Comparison of ENCODE assay signal across 8 cellular contexts in genomic region chr2:30666307-30666874, GRCh38.
A peak's percentile ranks its signal among the peaks of the same experiment; 100 is the strongest.
DNase-seq lines count a peak whose midpoint lies in the region; ATAC-seq, FAIRE-seq and TF ChIP-seq lines count a peak whose summit lies in the region.

No MANE protein-coding gene starts in this region.

- peak overlapping the region; percentile 77 for H3K9ac ChIP-seq in PC-3 (ENCODE audit: low read length)

- in situ Hi-C loops in gastrocnemius medialis (cut with MboI; ENCODE audit: low sequenced_read_pairs in 4 of 4) (no loop called here), G401 (cut with HindIII; ENCODE audit: low sequenced_read_pairs) (no loop called here)

- intact Hi-C loops in PC-3 (cut with micrococcal nuclease) (loop anchor here (2.0 to 10.0 kb wide), 3 partner anchors 40 to 392 kb away; no protein-coding TSS in a partner anchor), gastrocnemius medialis (cut with DNase I; ENCODE audit: low total_unique reads) (no loop called here)

- H3K4me1 ChIP-seq in A549 (peaks cover 43% of the 10 kb centered on the region), PC-3 (ENCODE audit: insufficient read depth, low read length) (peaks cover 49% of the 10 kb centered on the region), gastrocnemius medialis (peaks cover 0 to 19% of the 10 kb centered on the region in 2 donors), tibial nerve (no peaks in the 10 kb centered on the region)

- POLR2A ChIA-PET in A549 (lab: Yijun Ruan, JAX) (interaction anchor here (1.0 to 1.1 kb wide), 2 partner anchors 241 to 434 kb away, joined by 3 read pairs; no protein-coding TSS in a partner anchor), PC-3 (lab: Charles Lee; ENCODE audit: unreplicated experiment) (interaction anchor here (0.5 to 0.6 kb wide), 6 partner anchors 219 to 606 kb away, joined by 3 to 9 read pairs (median 4); partner anchors contain the start of genes LCLAT1 and YPEL5)

- no peaks in the 10 kb centered on the region for H4K20me1 ChIP-seq in PC-3 (ENCODE audit: low read length)

- TF ChIP-seq POLR2A in A549 (IDR thresholded peaks at IDR 0.05; ENCODE audit: low read length) (no peak), gastrocnemius medialis (IDR thresholded peaks at IDR 0.05) (no peak), tibial nerve (IDR thresholded peaks at IDR 0.05) (no peak)

- ATAC-seq in A549 (peak; percentile 77 to 86), GM21723 (IDR thresholded peaks at IDR 0.05; ENCODE audit: unreplicated experiment) (peak; percentile 71), PC-3 (peak; percentile 76), gastrocnemius medialis (peak; percentile 62 to 87)

- 11% methylated on average over 4 of the region's 4 CpGs for WGBS in A549 (ENCODE audit: missing lambda C conversion rate)
- 49 to 56% methylated on average over 4 of the region's 4 CpGs for WGBS in tibial nerve, 2 donors

- H3K4me3 ChIP-seq in A549: no peak overlapping the region
- H3K4me3 ChIP-seq in PC-3 (ENCODE audit: low read length): 0 out of 2 replicates have a peak overlapping the region, but pooled peaks have one; percentile 12
- H3K4me3 ChIP-seq in fibroblast of mammary gland (ENCODE audit: control insufficient read depth, low read depth, low read length): no peak overlapping the region
- H3K4me3 ChIP-seq in gastrocnemius medialis: no peak overlapping the region
- no peak overlapping the region for H3K4me3 ChIP-seq in tibial nerve

- no peak overlapping the region for H2AFZ ChIP-seq in PC-3 (ENCODE audit: low read length)

- H3K9me3 ChIP-seq in A549 (peaks cover 50% of the 10 kb centered on the region), PC-3 (ENCODE audit: low read length) (no peaks in the 10 kb centered on the region), gastrocnemius medialis (no peaks in the 10 kb centered on the region), tibial nerve (peaks cover 0 to 18% (median 0%) of the 10 kb centered on the region in 4 donors)

- H3K27ac ChIP-seq in A549: peak overlapping the region; percentile 77 to 89
- peak overlapping the region; percentile 98 for H3K27ac ChIP-seq in PC-3 (ENCODE audit: low read length)
- peak overlapping the region; percentile 36 to 47 (median 43) for H3K27ac ChIP-seq in gastrocnemius medialis
- no peak overlapping the region for H3K27ac ChIP-seq in tibial nerve

- H3K27me3 ChIP-seq in PC-3 (ENCODE audit: low read length): no peaks in the 10 kb centered on the region
- no peaks in the 10 kb centered on the region for H3K27me3 ChIP-seq in gastrocnemius medialis
- no peaks in the 10 kb centered on the region for H3K27me3 ChIP-seq in tibial nerve

- TF ChIP-seq RAD21 in A549 (conservative IDR thresholded peaks at IDR 0.05 in 1 of 2, IDR thresholded peaks at IDR 0.05 in 1 of 2): no peak; a peak in 1 of 5 replicates

- no TSS peak for BruUV-seq in PC-3 (replicated peaks; lab: Mats Ljungman, UMichigan)

- TF ChIP-seq CTCF in A549 (IDR thresholded peaks at IDR 0.05): no peak
- no peak for TF ChIP-seq CTCF in PC-3 (conservative IDR thresholded peaks at IDR 0.05; ENCODE audit: low read depth, low read length)
- no peak for TF ChIP-seq CTCF in fibroblast of mammary gland (conservative IDR thresholded peaks at IDR 0.05; ENCODE audit: control insufficient read depth, insufficient read depth, low read depth, low read length)
- TF ChIP-seq CTCF in gastrocnemius medialis (IDR thresholded peaks at IDR 0.05 in 4 of 5, conservative IDR thresholded peaks at IDR 0.05 in 1 of 5): no peak
- no peak for TF ChIP-seq CTCF in tibial nerve (IDR thresholded peaks at IDR 0.05)

- peak; percentile 88 for FAIRE-seq in A549 (lab: Jason Lieb, UNC)

- peaks cover 12% of the 10 kb centered on the region for H3F3A ChIP-seq in PC-3 (ENCODE audit: low read length, unreplicated experiment)

- peak; percentile 30 to 39; a peak in 2 of 5 replicates for TF ChIP-seq EP300 in A549 (IDR thresholded peaks at IDR 0.05)
- TF ChIP-seq EP300 in tibial nerve (IDR thresholded peaks at IDR 0.05): no peak

- CTCF ChIA-PET in A549 (lab: Yijun Ruan, JAX): interaction anchor here (0.8 to 2.4 kb wide), 7 partner anchors 22 to 501 kb away, joined by 3 to 9 read pairs (median 4); no protein-coding TSS in a partner anchor
- CTCF ChIA-PET in PC-3 (lab: Charles Lee): interaction anchor here (0.6 to 1.0 kb wide), 2 partner anchors 45 to 457 kb away, joined by 3 to 4 read pairs; no protein-coding TSS in a partner anchor

- DNase-seq in A549 (ENCODE audit: low read depth in 1 of 2, low spot score in 1 of 2) (peak; percentile 52 to 98), PC-3 (peak; percentile 98), fibroblast of mammary gland (ENCODE audit: low read depth) (peak; percentile 99), gastrocnemius medialis (no peak), tibial nerve (ENCODE audit: low spot score in 2 of 2) (no peak), G401 (ENCODE audit: low spot score) (no peak), NCI-H2227 treated with DMSO at 0.1 percent for 48 hours (lab: John Stamatoyannopoulos, UW) (no peak)

- H3K36me3 ChIP-seq in PC-3 (ENCODE audit: low read depth, low read length) (0 out of 2 replicates have a peak, but pooled peaks cover 3% of the 10 kb centered on the region), gastrocnemius medialis (no peaks in the 10 kb centered on the region), tibial nerve (no peaks in the 10 kb centered on the region)

- no peaks in the 10 kb centered on the region for H3K79me2 ChIP-seq in PC-3 (ENCODE audit: low read length)

- H3K4me2 ChIP-seq in A549 (peak overlapping the region; percentile 61), PC-3 (ENCODE audit: low read length) (peak overlapping the region; percentile 56)

- H3K9me2 ChIP-seq in PC-3 (replicated peaks; ENCODE audit: low read length): no peaks in the 10 kb centered on the region

TF ChIP-seq in A549, 52 proteins besides CTCF, POLR2A, EP300 and RAD21 (continues in another document):
- TF ChIP-seq CEBPB (IDR thresholded peaks at IDR 0.05): no peak; a peak in 2 of 4 replicates
- no peak for TF ChIP-seq POLR2AphosphoS2 (conservative IDR thresholded peaks at IDR 0.05; ENCODE audit: low read length)
- no peak for TF ChIP-seq ESRRA (IDR thresholded peaks at IDR 0.05; ENCODE audit: borderline replicate concordance, low read length)
- peak; percentile 12; the same call in 1 of the 2 replicates for TF ChIP-seq FOSL2 (IDR thresholded peaks at IDR 0.05)
- peak; percentile 70 for TF ChIP-seq FOSL2 (CRISPR knock-in tag; IDR thresholded peaks at IDR 0.05)
- peak; percentile 67 for TF ChIP-seq MAX (IDR thresholded peaks at IDR 0.05)
- no peak for TF ChIP-seq ZNF302 (CRISPR knock-in tag; IDR thresholded peaks at IDR 0.05)
- no peak for TF ChIP-seq NFE2L2 (conservative IDR thresholded peaks at IDR 0.05; ENCODE audit: low read length)
- peak; percentile 71 for TF ChIP-seq ZFP36 (IDR thresholded peaks at IDR 0.05; ENCODE audit: borderline replicate concordance, partially characterized antibody)
- TF ChIP-seq TP53 (CRISPR knock-in tag; IDR thresholded peaks at IDR 0.05): no peak
- TF ChIP-seq JUN (IDR thresholded peaks at IDR 0.05): peak in 1 of 2 experiments; percentile 35; a peak in 1 of 5 replicates
- no peak for TF ChIP-seq ZC3H11A (IDR thresholded peaks at IDR 0.05)
- TF ChIP-seq KDM5A (IDR thresholded peaks at IDR 0.05): no peak
- TF ChIP-seq MAZ (IDR thresholded peaks at IDR 0.05; ENCODE audit: borderline replicate concordance, low read depth, low read length): no peak
- TF ChIP-seq REST (IDR thresholded peaks at IDR 0.05): no peak
- TF ChIP-seq HES2 (IDR thresholded peaks at IDR 0.05): no peak
- no peak for TF ChIP-seq BCL3 (IDR thresholded peaks at IDR 0.05)
- peak; percentile 40; the same call in 1 of the 2 replicates for TF ChIP-seq MYC (IDR thresholded peaks at IDR 0.05; ENCODE audit: borderline replicate concordance, low read length)

Comparison
In these comparisons a context has a peak if more than half of its experiments do, and no peak if none do; other contexts are left out.
1. DNase-seq: peak in A549 (2 of 2), PC-3 (single experiment) and fibroblast of mammary gland (single experiment); none in gastrocnemius medialis (0 of 2), tibial nerve (0 of 2), G401 (single experiment) and NCI-H2227 treated with DMSO at 0.1 percent for 48 hours (single experiment).
2. H3K27ac ChIP-seq: peak in A549 (2 of 2), PC-3 (single experiment) and gastrocnemius medialis (4 of 4); none in tibial nerve (0 of 4).
3. Peak in every context shown above with its lines, with median percentiles within 50 percentile points of each other: ATAC-seq.